23 cellular contexts compared by ENCODE assay signal in the genomic region with DNA sequence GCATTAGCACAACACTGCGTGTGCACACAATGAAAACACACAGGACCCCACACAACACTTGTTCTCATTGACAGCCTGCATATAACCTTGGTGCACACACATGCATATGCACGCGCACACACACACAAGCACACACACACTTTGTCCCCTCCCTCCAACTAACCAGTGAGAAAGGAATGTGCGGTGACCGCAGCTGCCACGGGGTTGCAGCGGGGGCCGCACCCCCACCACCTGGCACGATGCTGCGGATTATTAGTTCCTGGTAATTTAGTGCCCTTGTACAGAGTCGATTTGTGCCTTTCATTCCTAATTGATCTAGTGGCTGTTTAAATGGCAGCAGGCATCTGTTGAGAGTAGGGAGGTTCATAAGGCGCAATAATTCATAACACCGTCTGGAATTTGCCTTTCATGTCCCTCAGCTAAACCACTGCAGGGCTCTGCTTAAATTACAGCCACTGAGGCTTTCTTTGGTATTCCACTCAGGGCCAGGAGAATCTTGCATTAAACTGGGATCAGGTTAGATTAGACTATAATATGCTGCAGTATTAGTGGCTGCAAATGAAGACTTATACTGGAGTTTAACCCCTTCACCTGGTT.
DNase-seq lines count a peak whose midpoint lies in the region; ATAC-seq, FAIRE-seq and TF ChIP-seq lines count a peak whose summit lies in the region.
"Had no signal": no experiment of that assay in that cellular context is flagged by ENCODE, and none has a peak within 500 bp of the region (broad histone marks: within the 10 kb centered on the region; RNA-seq: fewer than 3 reads in every experiment).

No MANE protein-coding gene starts in this region.

- H3K27me3 ChIP-seq in IMR-90 (ENCODE audit: control insufficient read depth, insufficient read depth, low read length) (peaks cover 6% of the 10 kb centered on the region; the same call in 1 of the 2 replicates), H1 (replicated peaks in 1 of 4; ENCODE audit: control insufficient read depth in 3 of 4, extremely low read depth in 1 of 4, insufficient read depth in 3 of 4, low read length in 3 of 4) (no peaks in the 10 kb centered on the region; a peak in 1 of 7 replicates), transverse colon (no peaks in the 10 kb centered on the region)

- no peak overlapping the region for H3K56ac ChIP-seq in IMR-90 (ENCODE audit: extremely low read depth, insufficient read depth, low read length)
- H3K56ac ChIP-seq in H1 (replicated peaks; ENCODE audit: insufficient read length, low read depth, low read length), result no peak overlapping the region

- H3K4me1 ChIP-seq in IMR-90 (ENCODE audit: control insufficient read depth, insufficient read depth, low read length), result peaks cover 5% of the 10 kb centered on the region; the same call in 1 of the 2 replicates
- H3K4me1 ChIP-seq in H1 (replicated peaks in 1 of 4; ENCODE audit: control insufficient read depth in 3 of 4, insufficient read depth in 4 of 4, low read length in 3 of 4), result peaks cover 0 to 9% (median 0%) of the 10 kb centered on the region in 4 experiments; a peak in 3 of 7 replicates
- H3K4me1 ChIP-seq in transverse colon, result no peaks in the 10 kb centered on the region
- H3K4me1 ChIP-seq: parathyroid adenoma had no signal

- no peaks in the 10 kb centered on the region for H3K36me3 ChIP-seq in IMR-90 (ENCODE audit: control insufficient read depth, insufficient read depth, low read length)
- H3K36me3 ChIP-seq in H1 (ENCODE audit: control insufficient read depth in 2 of 4, insufficient read depth in 4 of 4, low read length in 3 of 4), result no peaks in the 10 kb centered on the region
- H3K36me3 ChIP-seq in transverse colon, result no peaks in the 10 kb centered on the region

- no peak for TF ChIP-seq EP300 in H1 (IDR thresholded peaks at IDR 0.05; ENCODE audit: borderline replicate concordance in 1 of 2, low read depth in 2 of 2, low read length in 2 of 2)
- TF ChIP-seq EP300 in transverse colon (IDR thresholded peaks at IDR 0.05; ENCODE audit: low read depth), result no peak

- BruUV-seq in IMR-90 (replicated peaks; lab: Mats Ljungman, UMichigan), result no TSS peak

- H2BK15ac ChIP-seq in IMR-90 (ENCODE audit: low read depth, low read length) (no peak overlapping the region), H1 (ENCODE audit: low read length) (peak overlapping the region; percentile 63; the same call in 1 of the 2 replicates)

- H3K18ac ChIP-seq in IMR-90 (ENCODE audit: low read depth, low read length), result no peak overlapping the region
- H3K18ac ChIP-seq in H1 (ENCODE audit: extremely low read depth, low read length), result peak overlapping the region; percentile 51; the same call in 1 of the 2 replicates

- no peak for TF ChIP-seq CTCF in IMR-90 (conservative IDR thresholded peaks at IDR 0.05; ENCODE audit: low read depth, low read length)
- no peak for TF ChIP-seq CTCF in H1 (IDR thresholded peaks at IDR 0.05; ENCODE audit: control extremely low read depth in 1 of 3, insufficient read depth in 1 of 3, low read depth in 1 of 3, low read length in 3 of 3)
- no peak for TF ChIP-seq CTCF in transverse colon (IDR thresholded peaks at IDR 0.05)

- H3K4me2 ChIP-seq in IMR-90 (ENCODE audit: low read depth, low read length) (no peak overlapping the region), H1 (ENCODE audit: insufficient read depth in 1 of 2, low read depth in 2 of 2, low read length in 2 of 2) (no peak overlapping the region)

- H3K4ac ChIP-seq in IMR-90 (ENCODE audit: low read depth, low read length) (no peak overlapping the region; the same call in 1 of the 2 replicates), H1 (replicated peaks; ENCODE audit: insufficient read length, low read depth, low read length) (no peak overlapping the region)

- H2BK20ac ChIP-seq in IMR-90 (ENCODE audit: low read depth, low read length), result no peak overlapping the region
- no peak overlapping the region for H2BK20ac ChIP-seq in H1 (ENCODE audit: low read length)

- no peaks in the 10 kb centered on the region for H3K9me3 ChIP-seq in IMR-90 (ENCODE audit: control insufficient read depth, insufficient read depth, low read length)
- H3K9me3 ChIP-seq in H1 (ENCODE audit: insufficient read depth in 2 of 2, low read depth in 1 of 2, low read length in 1 of 2), result no peaks in the 10 kb centered on the region
- no peaks in the 10 kb centered on the region for H3K9me3 ChIP-seq in transverse colon

- H3K23ac ChIP-seq in IMR-90 (ENCODE audit: low read depth, low read length) (no peak overlapping the region), H1 (ENCODE audit: insufficient read length) (no peak overlapping the region)

- H4K5ac ChIP-seq in IMR-90 (ENCODE audit: low read depth, low read length) (no peak overlapping the region), H1 (ENCODE audit: insufficient read length, low read depth, low read length) (no peak overlapping the region)

- no peaks in the 10 kb centered on the region for H3K79me2 ChIP-seq in H1 (ENCODE audit: control insufficient read depth in 1 of 2, insufficient read depth in 2 of 2, low read length in 2 of 2)
- H3K79me2 ChIP-seq: parathyroid adenoma had no signal

- DNase-seq in IMR-90 (no peak), NCI-H69 (lab: John Stamatoyannopoulos, UW) (peak; percentile 80), H1 (ENCODE audit: low read depth in 1 of 2, low spot score in 2 of 2) (no peak), retina (peak; percentile 52), NCI-H2196 (lab: John Stamatoyannopoulos, UW; ENCODE audit: unreplicated experiment) (no peak), transverse colon (no peak), frontal cortex (ENCODE audit: low spot score in 2 of 2) (no peak)
- DNase-seq: activated CD4-positive, alpha-beta T cell treated with anti-CD3 and anti-CD28 coated beads, Interleukin-2, amount 10 ng/mL, durations not matched to agents 24 days and 14 days; activated naive CD8-positive, alpha-beta T cell treated with anti-CD3 and anti-CD28 coated beads, Interleukin-2, amount 50 U/mL, for 24 hours; CD4-positive, CD25-positive, alpha-beta regulatory T cell; dermis blood vessel endothelial cell; DMS53; foreskin melanocyte; GOT3; stimulated activated CD4-positive, alpha-beta T cell treated with anti-CD3 and anti-CD28 coated beads, Interleukin-1b, Interleukin-23, amount 100 ng/mL, for 48 hours; stimulated activated naive CD4-positive, alpha-beta T cell had no signal

- H2AK5ac ChIP-seq in IMR-90 (ENCODE audit: low read depth, low read length), result no peak overlapping the region
- H2AK5ac ChIP-seq in H1 (ENCODE audit: low read depth, low read length), result peak overlapping the region; percentile 47; the same call in 1 of the 2 replicates

- H2AFZ ChIP-seq in IMR-90 (replicated peaks; ENCODE audit: low read length, poor library complexity), result peak overlapping the region; percentile 44
- no peak overlapping the region for H2AFZ ChIP-seq in H1 (ENCODE audit: low read length)
- H2AFZ ChIP-seq: parathyroid adenoma had no signal

- H2BK5ac ChIP-seq in IMR-90 (ENCODE audit: low read depth, low read length, poor library complexity, severe bottlenecking), result no peak overlapping the region
- no peak overlapping the region; the same call in 1 of the 2 replicates for H2BK5ac ChIP-seq in H1 (ENCODE audit: low read depth, low read length)

- no peaks in the 10 kb centered on the region for H3K23me2 ChIP-seq in H1 (ENCODE audit: low read depth, low read length)

- no peak overlapping the region for H2AK9ac ChIP-seq in IMR-90 (replicated peaks; ENCODE audit: low read depth, low read length, poor library complexity)

- ATAC-seq in IMR-90 (ENCODE audit: low read depth) (peak; percentile 19; the same call in 1 of the 2 replicates), HG03139 (IDR thresholded peaks at IDR 0.05; ENCODE audit: unreplicated experiment) (no peak)
- ATAC-seq: activated naive CD8-positive, alpha-beta T cell treated with anti-CD3 and anti-CD28 coated beads, Interleukin-2, amount 50 U/mL, for 24 hours; GM12878 had no signal

- TF ChIP-seq RAD21 in IMR-90 (IDR thresholded peaks at IDR 0.05; ENCODE audit: low read length) (no peak), H1 (IDR thresholded peaks at IDR 0.05 in 1 of 2, conservative IDR thresholded peaks at IDR 0.05 in 1 of 2; ENCODE audit: low read depth in 2 of 2, low read length in 2 of 2) (no peak)

- H2BK12ac ChIP-seq in H1 (ENCODE audit: low read depth, low read length), result 0 out of 2 replicates have a peak overlapping the region, but pooled peaks have one; percentile 76

- H3K79me1 ChIP-seq in IMR-90 (ENCODE audit: low read depth in 1 of 2, low read length in 2 of 2) (no peaks in the 10 kb centered on the region), H1 (ENCODE audit: low read depth, low read length) (no peaks in the 10 kb centered on the region)

- FAIRE-seq in H1 (lab: Jason Lieb, UNC), result no peak
- FAIRE-seq in frontal cortex (lab: Jason Lieb, UNC), result no peak
- FAIRE-seq: bronchial epithelial cell, GM12878, GM19239, HTR-8/SVneo had no signal

- dilution Hi-C loops in IMR-90 (cut with HindIII; ENCODE audit: low sequenced_read_pairs, unreplicated experiment), result no loop called here

- TF ChIP-seq POLR2A in IMR-90 (IDR thresholded peaks at IDR 0.05; ENCODE audit: low read depth, low read length) (no peak), H1 (IDR thresholded peaks at IDR 0.05; ENCODE audit: control extremely low read depth in 1 of 2, low read depth in 2 of 2, low read length in 2 of 2) (no peak), transverse colon (IDR thresholded peaks at IDR 0.05) (no peak)

- H2BK120ac ChIP-seq in IMR-90 (ENCODE audit: low read depth, low read length) (no peak overlapping the region), H1 (replicated peaks; ENCODE audit: low read depth, low read length) (no peak overlapping the region)

- peaks cover 11% of the 10 kb centered on the region; the same call in 1 of the 2 replicates for H3K9me1 ChIP-seq in IMR-90 (ENCODE audit: insufficient read depth, low read length)

- 83% methylated on average over 1 of the region's 13 CpGs; no CpG with 5 or more reads in 1 of the 2 experiments for WGBS in IMR-90 (ENCODE audit: extremely low coverage in 2 of 2, insufficient read length in 1 of 2), 2 experiments
- WGBS in H1 (ENCODE audit: extremely low coverage in 1 of 2, insufficient coverage in 1 of 2, insufficient read length in 1 of 2, insufficient replicate concordance in 2 of 2, low coverage in 1 of 2, low lambda C conversion rate in 2 of 2, missing lambda C conversion rate in 1 of 2), 2 experiments, result 89% methylated on average over 13 of the region's 13 CpGs; no CpG with 5 or more reads in 1 of the 2 experiments
- WGBS in transverse colon (ENCODE audit: low coverage in 1 of 2), 2 donors, result 33 to 79% methylated on average over 2 to 13 of the region's 13 CpGs

- no peak overlapping the region for H4K91ac ChIP-seq in IMR-90 (ENCODE audit: insufficient read depth, low read depth, low read length)
- H4K91ac ChIP-seq in H1 (replicated peaks; ENCODE audit: insufficient read length, low read length), result no peak overlapping the region

- in situ Hi-C loops in IMR-90 (cut with MboI; ENCODE audit: low sequenced_read_pairs) (no loop called here), transverse colon (cut with MboI; ENCODE audit: low pct_ligation_motif_present in 1 of 4, low pct_unique_long_range_greater_than_20kb in 1 of 4, low sequenced_read_pairs in 3 of 4) (no loop called here)

- intact Hi-C loops in IMR-90 (cut with micrococcal nuclease) (no loop called here), transverse colon (cut with DNase I; ENCODE audit: low total_unique reads) (no loop called here)

- H3K4me3 ChIP-seq in IMR-90 (ENCODE audit: insufficient read depth, low read depth, low read length) (no peak overlapping the region), H1 (ENCODE audit: extremely low read depth in 1 of 4, insufficient read depth in 2 of 4, low read depth in 3 of 4, low read length in 4 of 4) (no peak overlapping the region), transverse colon (no peak overlapping the region)
- H3K4me3 ChIP-seq: GM12878 had no signal

- H3K27ac ChIP-seq in IMR-90 (ENCODE audit: insufficient read depth, low read length) (no peak overlapping the region), H1 (ENCODE audit: low read depth, low read length) (no peak overlapping the region), transverse colon (no peak overlapping the region)
- H3K27ac ChIP-seq: epithelial cell of prostate, parathyroid adenoma had no signal

- H4K20me1 ChIP-seq in IMR-90 (ENCODE audit: insufficient read depth, low read length), result no peaks in the 10 kb centered on the region
- no peaks in the 10 kb centered on the region for H4K20me1 ChIP-seq in H1 (replicated peaks in 1 of 2; ENCODE audit: control insufficient read depth in 1 of 2, insufficient read depth in 2 of 2, low read length in 2 of 2)

- CTCF ChIA-PET in IMR-90 (lab: Yijun Ruan, JAX), result no interaction called here
- CTCF ChIA-PET in H1 (lab: Charles Lee; ENCODE audit: partially characterized antibody), result interaction anchor here (0.7 to 3.3 kb wide), 12 partner anchors 11 to 291 kb away, joined by 3 to 16 read pairs (median 5); no protein-coding TSS in a partner anchor

- H4K8ac ChIP-seq in IMR-90 (ENCODE audit: low read depth in 2 of 2, low read length in 2 of 2) (no peak overlapping the region), H1 (ENCODE audit: extremely low read depth, insufficient read depth, low read length) (no peak overlapping the region)

- H3K14ac ChIP-seq in IMR-90 (replicated peaks; ENCODE audit: low read depth, low read length), result peak overlapping the region; percentile 11; the same call in 1 of the 2 replicates
- no peak overlapping the region for H3K14ac ChIP-seq in H1 (ENCODE audit: insufficient read length)

- no peak overlapping the region for H3K9ac ChIP-seq in IMR-90 (ENCODE audit: low read depth, low read length)
- no peak overlapping the region for H3K9ac ChIP-seq in H1 (replicated peaks in 1 of 4; ENCODE audit: extremely low read depth in 1 of 4, low read depth in 3 of 4, low read length in 3 of 4)
- H3K9ac ChIP-seq: parathyroid adenoma had no signal

- POLR2A ChIA-PET in IMR-90 (lab: Charles Lee; ENCODE audit: unreplicated experiment) (no interaction called here), H1 (lab: Charles Lee; ENCODE audit: partially characterized antibody) (interaction anchor here (3.3 kb wide), 1 partner anchor 10 kb away, joined by 15 read pairs; no protein-coding TSS in a partner anchor)

Comparison
In these comparisons a context has a peak if more than half of its experiments do, and no peak if none do; other contexts are left out.
1. DNase-seq: peak in NCI-H69 (single experiment) and retina (single experiment); none in IMR-90 (single experiment), H1 (0 of 2), NCI-H2196 (single experiment), transverse colon (single experiment) and frontal cortex (0 of 2).